12 cellular contexts compared by ENCODE assay signal in genomic region chr3:185927501-185928200, GRCh38. TPM values are rescaled to one million over a fixed set of nuclear protein-coding genes. Genes with fewer than 3 reads are reported as not detected.
DNase-seq lines count a peak whose midpoint lies in the region; ATAC-seq, FAIRE-seq and TF ChIP-seq lines count a peak whose summit lies in the region.
"Had no signal": no experiment of that assay in that cellular context is flagged by ENCODE, and none has a peak within 500 bp of the region (broad histone marks: within the 10 kb centered on the region; RNA-seq: fewer than 3 reads in every experiment).

No MANE protein-coding gene starts in this region.

- H3K9me3 ChIP-seq in HepG2 (ENCODE audit: low read length) (no peaks in the 10 kb centered on the region), stomach smooth muscle (ENCODE audit: control insufficient read depth in 2 of 2, low read length in 2 of 2) (no peaks in the 10 kb centered on the region)
- H3K9me3 ChIP-seq: esophagus muscularis mucosa had no signal

- H3K27me3 ChIP-seq in HepG2 (ENCODE audit: control insufficient read depth in 1 of 2, insufficient read depth in 2 of 2, low read length in 2 of 2) (no peaks in the 10 kb centered on the region), stomach smooth muscle (ENCODE audit: control insufficient read depth in 1 of 2, insufficient read depth in 2 of 2, low read length in 2 of 2) (no peaks in the 10 kb centered on the region)
- H3K27me3 ChIP-seq: esophagus muscularis mucosa had no signal

- peak overlapping the region; percentile 21; the same call in 1 of the 2 replicates for H3K9ac ChIP-seq in HepG2 (ENCODE audit: insufficient read depth, low read depth, low read length)
- no peak overlapping the region for H3K9ac ChIP-seq in stomach smooth muscle (ENCODE audit: low read length in 2 of 2)
- H3K9ac ChIP-seq: KMS-11 had no signal

- TF ChIP-seq EP300 in HepG2 (IDR thresholded peaks at IDR 0.05; ENCODE audit: low read depth in 2 of 2, low read length in 2 of 2) = no peak
- no peak for TF ChIP-seq EP300 in HepG2 (CRISPR knock-in tag; IDR thresholded peaks at IDR 0.05; ENCODE audit: borderline replicate concordance)

- DNase-seq in activated T-cell treated with anti-CD3 and anti-CD28 coated beads, Interleukin-2, amount 50 U/mL, for 4 hours = no peak
- DNase-seq in activated T-cell treated with anti-CD3 and anti-CD28 coated beads, Interleukin-2, amount 50 U/mL, for 1 hour = no peak
- DNase-seq in activated naive CD8-positive, alpha-beta T cell treated with anti-CD3 and anti-CD28 coated beads, Interleukin-2, amount 10 ng/mL, durations not matched to agents 7 days and 5 days = no peak
- DNase-seq in HepG2 (ENCODE audit: low spot score) (peak; percentile 46), putamen (ENCODE audit: low spot score) (no peak), NCI-H1092 treated with DMSO at 0.1 percent for 48 hours (lab: John Stamatoyannopoulos, UW) (no peak)
- DNase-seq: posterior cingulate gyrus had no signal

- H3K9me3 Mint-ChIP-seq in activated T-cell treated with anti-CD3 and anti-CD28 coated beads, Interleukin-2, amount 50 U/mL, for 4 hours = no peaks in the 10 kb centered on the region
- no peaks in the 10 kb centered on the region for H3K9me3 Mint-ChIP-seq in activated naive CD8-positive, alpha-beta T cell treated with anti-CD3 and anti-CD28 coated beads, Interleukin-2, amount 10 ng/mL, durations not matched to agents 7 days and 5 days

- no peak for ATAC-seq in activated T-cell treated with anti-CD3 and anti-CD28 coated beads, Interleukin-2, amount 50 U/mL, for 4 hours
- no peak for ATAC-seq in activated naive CD8-positive, alpha-beta T cell treated with anti-CD3 and anti-CD28 coated beads, Interleukin-2, amount 10 ng/mL, durations not matched to agents 7 days and 5 days (ENCODE audit: low read depth)
- peak; percentile 49 for ATAC-seq in HepG2
- ATAC-seq in HG03342 (IDR thresholded peaks at IDR 0.05; ENCODE audit: unreplicated experiment) = no peak

- TF ChIP-seq POLR2A in HepG2 (IDR thresholded peaks at IDR 0.05; ENCODE audit: insufficient read depth in 1 of 2, low read depth in 2 of 2, low read length in 2 of 2) = 0 out of 4 replicates have a peak, but pooled peaks of 1 of the 2 experiments have one; percentile 39

- H3K4me3 ChIP-seq in HepG2 (replicated peaks in 1 of 3; ENCODE audit: insufficient read depth in 1 of 3, low read depth in 2 of 3, low read length in 3 of 3) (peak overlapping the region in 2 of 3 experiments; percentile 11 to 14; a peak in 2 of 6 replicates), stomach smooth muscle (ENCODE audit: low read length in 2 of 2) (peak overlapping the region; percentile 1 to 2)

- WGBS in HepG2 (ENCODE audit: low lambda C conversion rate) = 0% methylated on average over 1 of the region's 1 CpG

- H3K36me3 Mint-ChIP-seq in activated T-cell treated with anti-CD3 and anti-CD28 coated beads, Interleukin-2, amount 50 U/mL, for 4 hours (ENCODE audit: insufficient read depth) = peaks cover 87% of the 10 kb centered on the region
- peaks cover 72% of the 10 kb centered on the region for H3K36me3 Mint-ChIP-seq in activated naive CD8-positive, alpha-beta T cell treated with anti-CD3 and anti-CD28 coated beads, Interleukin-2, amount 10 ng/mL, durations not matched to agents 7 days and 5 days

- peak overlapping the region; percentile 100 for H3K4me3 Mint-ChIP-seq in activated T-cell treated with anti-CD3 and anti-CD28 coated beads, Interleukin-2, amount 50 U/mL, for 4 hours
- H3K4me3 Mint-ChIP-seq in activated naive CD8-positive, alpha-beta T cell treated with anti-CD3 and anti-CD28 coated beads, Interleukin-2, amount 10 ng/mL, durations not matched to agents 7 days and 5 days = peak overlapping the region; percentile 99

- peak overlapping the region; percentile 56 for H3K27ac Mint-ChIP-seq in activated naive CD8-positive, alpha-beta T cell treated with anti-CD3 and anti-CD28 coated beads, Interleukin-2, amount 10 ng/mL, durations not matched to agents 7 days and 5 days

- H3K27me3 Mint-ChIP-seq in activated T-cell treated with anti-CD3 and anti-CD28 coated beads, Interleukin-2, amount 50 U/mL, for 4 hours (ENCODE audit: low read depth) = no peaks in the 10 kb centered on the region
- no peaks in the 10 kb centered on the region for H3K27me3 Mint-ChIP-seq in activated naive CD8-positive, alpha-beta T cell treated with anti-CD3 and anti-CD28 coated beads, Interleukin-2, amount 10 ng/mL, durations not matched to agents 7 days and 5 days

- peak overlapping the region; percentile 41 for H3K27ac ChIP-seq in HepG2 (ENCODE audit: extremely low read length, insufficient read depth, low read length)
- H3K27ac ChIP-seq in stomach smooth muscle (ENCODE audit: low read length) = no peak overlapping the region
- H3K27ac ChIP-seq: KMS-11 had no signal

- intact Hi-C loops in HepG2 (cut with micrococcal nuclease; ENCODE audit: unreplicated experiment) = no loop called here

- H3K79me2 ChIP-seq in HepG2 (ENCODE audit: insufficient read depth, low read length) = peaks cover 100% of the 10 kb centered on the region

- H3K4me1 ChIP-seq in HepG2 (ENCODE audit: insufficient read depth, low read length) = peaks cover 81% of the 10 kb centered on the region
- peaks cover 35% of the 10 kb centered on the region for H3K4me1 ChIP-seq in stomach smooth muscle (ENCODE audit: control insufficient read depth, insufficient read depth, low read length)

- BruUV-seq in HepG2 (replicated peaks; lab: Mats Ljungman, UMichigan) = no TSS peak

- H3K4me1 Mint-ChIP-seq in activated T-cell treated with anti-CD3 and anti-CD28 coated beads, Interleukin-2, amount 50 U/mL, for 4 hours (ENCODE audit: low read depth) = peaks cover 88% of the 10 kb centered on the region
- H3K4me1 Mint-ChIP-seq in activated naive CD8-positive, alpha-beta T cell treated with anti-CD3 and anti-CD28 coated beads, Interleukin-2, amount 10 ng/mL, durations not matched to agents 7 days and 5 days = peaks cover 73% of the 10 kb centered on the region

- no peak for TF ChIP-seq RAD21 in HepG2 (CRISPR knock-in tag; IDR thresholded peaks at IDR 0.05)

- in situ Hi-C loops in HepG2 (cut with HindIII; ENCODE audit: extremely low pct_ligation_motif_present, low pct_unique_long_range_greater_than_20kb) = no loop called here

- peak overlapping the region; percentile 73 for H3K4me2 ChIP-seq in HepG2 (ENCODE audit: low read depth, low read length)

- H3K36me3 ChIP-seq in HepG2 (replicated peaks in 1 of 2; ENCODE audit: control insufficient read depth in 1 of 2, insufficient read depth in 2 of 2, low read length in 2 of 2) = peaks cover 21 to 81% of the 10 kb centered on the region in 2 experiments
- H3K36me3 ChIP-seq in stomach smooth muscle (ENCODE audit: control insufficient read depth in 2 of 2, insufficient read depth in 2 of 2, low read length in 2 of 2) = peaks cover 18 to 42% of the 10 kb centered on the region in 2 donors

- H2AFZ ChIP-seq in HepG2 (ENCODE audit: low read length) = no peak overlapping the region

- CTCF ChIA-PET in HepG2 (lab: Yijun Ruan, JAX; ENCODE audit: low intra/inter-chr PET ratio, low total read pairs) = no interaction called here

- H4K20me1 ChIP-seq in HepG2 (ENCODE audit: insufficient read depth, low read length) = peaks cover 98% of the 10 kb centered on the region

- no peak for TF ChIP-seq CTCF in HepG2 (CRISPR knock-in tag; IDR thresholded peaks at IDR 0.05)

- POLR2A ChIA-PET in activated naive CD8-positive, alpha-beta T cell treated with anti-CD3 and anti-CD28 coated beads, Interleukin-2, amount 10 ng/mL, durations not matched to agents 7 days and 5 days (lab: Charles Lee) = interaction anchor here (1.1 to 6.0 kb wide), 4 partner anchors 9 to 856 kb away, joined by 3 to 68 read pairs (median 7); partner anchors contain the start of genes EIF4A2 and TRA2B
- POLR2A ChIA-PET in HepG2 (lab: Yijun Ruan, JAX) = interaction anchor here (0.9 to 3.3 kb wide), 6 partner anchors 8 to 26 kb away, joined by 3 to 29 read pairs (median 4); partner anchors contain the start of gene TRA2B

- FAIRE-seq in HepG2 (lab: Jason Lieb, UNC) = no peak
- FAIRE-seq: GM18507 had no signal

TF ChIP-seq in HepG2, 621 proteins besides CTCF, POLR2A, EP300 and RAD21 (continues in another document):
- TF ChIP-seq LCORL (IDR thresholded peaks at IDR 0.05) (no peak), LCORL (CRISPR knock-in tag; IDR thresholded peaks at IDR 0.05) (peak; percentile 29; the same call in 1 of the 2 replicates), MBD4 (IDR thresholded peaks at IDR 0.05; ENCODE audit: borderline replicate concordance, low read length) (no peak), MED1 (CRISPR knock-in tag; IDR thresholded peaks at IDR 0.05) (0 out of 2 replicates have a peak, but pooled peaks have one; percentile 29), RBM22 (optimal IDR thresholded peaks at IDR 0.05; ENCODE audit: low read length) (peak; percentile 85), WIZ (CRISPR knock-in tag; IDR thresholded peaks at IDR 0.05) (no peak)

RNA-seq across cellular contexts. Expression of gene TRA2B, which starts 10.2 kb away (rescaled TPM):
- total RNA-seq in activated T-cell treated with anti-CD3 and anti-CD28 coated beads, Interleukin-2, amount 50 U/mL, for 4 hours = 100 to 1,000 TPM; 348 to 373 (median 355) TPM
- total RNA-seq in activated naive CD8-positive, alpha-beta T cell treated with anti-CD3 and anti-CD28 coated beads, Interleukin-2, amount 10 ng/mL, durations not matched to agents 7 days and 5 days = 100 to 1,000 TPM; 222 to 243 TPM
- 241 and 259 TPM in 2 replicates for total RNA-seq in HepG2 (2016; rRNA removed; fragmentation: Illumina TruSeq; extraction: Trizol)
- total RNA-seq in HepG2 (2016; cell fraction: cytosol; rRNA removed; fragmentation: Illumina TruSeq; extraction: Trizol; ENCODE audit: low read depth) = 38.2 and 46.4 TPM in 2 replicates
- total RNA-seq in HepG2 (2016; cell fraction: insoluble cytoplasmic fraction; rRNA removed; fragmentation: Illumina TruSeq; extraction: Trizol) = 252 and 280 TPM in 2 replicates
- total RNA-seq in HepG2 (2016; cell fraction: membrane; rRNA removed; fragmentation: Illumina TruSeq; extraction: Trizol) = 76.5 and 81.0 TPM in 2 replicates
- 391 and 395 TPM in 2 replicates for total RNA-seq in HepG2 (2016; cell fraction: nucleus; rRNA removed; fragmentation: Illumina TruSeq; extraction: Trizol)
- 83.9 and 105 TPM in 2 replicates for polyA plus RNA-seq in HepG2 (2011; rRNA removed)
- polyA plus RNA-seq in HepG2 (2011; cell fraction: cytosol; rRNA removed) = 65.0 and 65.1 TPM in 2 replicates
- 235 and 261 TPM in 2 replicates for polyA plus RNA-seq in HepG2 (2011; cell fraction: nucleus; rRNA removed)
- 62.0 and 93.0 TPM in 2 replicates for polyA plus RNA-seq in HepG2 (2012)
- 42.7 and 46.3 TPM in 2 replicates for polyA plus RNA-seq in HepG2 (2016; cell fraction: cytosol; fragmentation: Illumina TruSeq; extraction: Trizol; ENCODE audit: low read depth)
- 362 and 401 TPM in 2 replicates for polyA plus RNA-seq in HepG2 (2016; cell fraction: insoluble cytoplasmic fraction; fragmentation: Illumina TruSeq; extraction: Trizol; ENCODE audit: low read depth)
- 75.5 and 84.5 TPM in 2 replicates for polyA plus RNA-seq in HepG2 (2016; cell fraction: membrane; fragmentation: Illumina TruSeq; extraction: Trizol; ENCODE audit: low read depth)
- polyA plus RNA-seq in HepG2 (2016; cell fraction: nucleus; fragmentation: Illumina TruSeq; extraction: Trizol; ENCODE audit: insufficient read depth, low read depth) = 261 and 267 TPM in 2 replicates
- polyA minus RNA-seq in HepG2 (2011; rRNA and poly(A)+ RNA removed; ENCODE audit: low replicate concordance) = 162 and 478 TPM in 2 replicates
- 95.7 and 153 TPM in 2 replicates for polyA minus RNA-seq in HepG2 (2011; cell fraction: cytosol; rRNA and poly(A)+ RNA removed)
- polyA minus RNA-seq in HepG2 (2011; cell fraction: nucleus; rRNA and poly(A)+ RNA removed) = 674 and 713 TPM in 2 replicates
